ENCODE assay signal across 34 cellular contexts in genomic region chr11:126523441-126523840, GRCh38.
"Had no signal": no experiment of that assay in that cellular context is flagged by ENCODE, and none has a peak within 500 bp of the region (broad histone marks: within the 10 kb centered on the region; RNA-seq: fewer than 3 reads in every experiment).

No MANE protein-coding gene starts in this region.

- H3K4me3 Mint-ChIP-seq: activated B cell treated with CpG ODN at 0.5 μM for 24 hours; activated CD4-positive, alpha-beta memory T cell treated with anti-CD3 and anti-CD28 coated beads, Interleukin-2, amount 10 ng/mL, durations not matched to agents 7 days and 5 days; activated CD8-positive, alpha-beta memory T cell treated with anti-CD3 and anti-CD28 coated beads, Interleukin-2, amount 10 ng/mL, durations not matched to agents 7 days and 5 days; activated naive CD4-positive, alpha-beta T cell treated with anti-CD3 and anti-CD28 coated beads, Interleukin-2, amount 50 U/mL, for 24 hours; activated naive CD8-positive, alpha-beta T cell treated with anti-CD3 and anti-CD28 coated beads, Interleukin-2, amount 10 ng/mL, durations not matched to agents 7 days and 5 days; IgD-negative memory B cell; T-cell; T-helper 17 cell had no signal

- H3K9me3 ChIP-seq: ascending aorta, breast epithelium had no signal

- DNase-seq: activated B cell treated with CpG ODN at 0.5 μM for 24 hours; activated CD4-positive, alpha-beta memory T cell treated with anti-CD3 and anti-CD28 coated beads, Interleukin-2, amount 10 ng/mL, durations not matched to agents 7 days and 5 days; activated CD4-positive, alpha-beta T cell treated with anti-CD3 and anti-CD28 coated beads for 48 hours; activated CD4-positive, CD25-positive, alpha-beta regulatory T cell treated with anti-CD3 and anti-CD28 coated beads, Interleukin-2, amount 50 U/mL, for 72 hours; activated CD8-positive, alpha-beta memory T cell treated with anti-CD3 and anti-CD28 coated beads for 24 hours; activated CD8-positive, alpha-beta memory T cell treated with anti-CD3 and anti-CD28 coated beads, Interleukin-2, amount 10 ng/mL, durations not matched to agents 7 days and 5 days; activated CD8-positive, alpha-beta memory T cell treated with anti-CD3 and anti-CD28 coated beads, Interleukin-2, amount 50 U/mL, for 48 hours; activated gamma-delta T cell; activated naive CD4-positive, alpha-beta T cell treated with Interleukin-2 at 50 U/mL for 16 hours; activated naive CD8-positive, alpha-beta T cell treated with anti-CD3 and anti-CD28 coated beads, Interleukin-2, amount 10 ng/mL, durations not matched to agents 7 days and 5 days; activated T-cell treated with anti-CD3 and anti-CD28 coated beads, Interleukin-2, amount 50 U/mL, for 48 hours; Karpas-422; KBM-7; NCI-H1048; NCI-H1105 treated with DMSO at 0.1 percent for 48 hours; NCI-H1436; NCI-H1930; NCI-H2081 treated with DMSO at 0.1 percent for 48 hours; NCI-H226; NCI-H446 treated with DMSO at 0.1 percent for 48 hours; NCI-H524; PC-9; SIG-M5; T-cell; T-helper 17 cell; T-helper 9 cell had no signal

- ATAC-seq: activated CD8-positive, alpha-beta memory T cell treated with anti-CD3 and anti-CD28 coated beads, Interleukin-2, amount 10 ng/mL, durations not matched to agents 7 days and 5 days; Right ventricle myocardium inferior; SK-N-SH treated with all-trans-retinoic acid at 6 μM for 48 hours; T-cell; T-helper 17 cell had no signal

- H3K4me3 ChIP-seq: ascending aorta, breast epithelium, PC-9 had no signal

- H3K27ac ChIP-seq: ascending aorta, breast epithelium, PC-9, RWPE1, VCaP had no signal

- H2AFZ ChIP-seq: PC-9 had no signal

- H3K27me3 ChIP-seq: ascending aorta, breast epithelium had no signal

- H3K27me3 Mint-ChIP-seq: activated CD4-positive, alpha-beta memory T cell treated with anti-CD3 and anti-CD28 coated beads, Interleukin-2, amount 10 ng/mL, durations not matched to agents 7 days and 5 days; activated CD8-positive, alpha-beta memory T cell treated with anti-CD3 and anti-CD28 coated beads, Interleukin-2, amount 10 ng/mL, durations not matched to agents 7 days and 5 days; activated naive CD8-positive, alpha-beta T cell treated with anti-CD3 and anti-CD28 coated beads, Interleukin-2, amount 10 ng/mL, durations not matched to agents 7 days and 5 days had no signal

- H3K9me3 Mint-ChIP-seq: activated B cell treated with CpG ODN at 0.5 μM for 24 hours; activated CD4-positive, alpha-beta memory T cell treated with anti-CD3 and anti-CD28 coated beads, Interleukin-2, amount 10 ng/mL, durations not matched to agents 7 days and 5 days; activated naive CD4-positive, alpha-beta T cell treated with anti-CD3 and anti-CD28 coated beads, Interleukin-2, amount 50 U/mL, for 24 hours; activated naive CD8-positive, alpha-beta T cell treated with anti-CD3 and anti-CD28 coated beads, Interleukin-2, amount 10 ng/mL, durations not matched to agents 7 days and 5 days; IgD-negative memory B cell; T-cell had no signal

- H3K4me1 Mint-ChIP-seq: activated B cell treated with CpG ODN at 0.5 μM for 24 hours; activated CD4-positive, alpha-beta memory T cell treated with anti-CD3 and anti-CD28 coated beads, Interleukin-2, amount 10 ng/mL, durations not matched to agents 7 days and 5 days; activated CD8-positive, alpha-beta memory T cell treated with anti-CD3 and anti-CD28 coated beads, Interleukin-2, amount 10 ng/mL, durations not matched to agents 7 days and 5 days; activated naive CD4-positive, alpha-beta T cell treated with anti-CD3 and anti-CD28 coated beads, Interleukin-2, amount 50 U/mL, for 24 hours; activated naive CD8-positive, alpha-beta T cell treated with anti-CD3 and anti-CD28 coated beads, Interleukin-2, amount 10 ng/mL, durations not matched to agents 7 days and 5 days; IgD-negative memory B cell; T-cell had no signal

- H3K36me3 ChIP-seq: ascending aorta, breast epithelium had no signal

- H3K27ac Mint-ChIP-seq: activated B cell treated with CpG ODN at 0.5 μM for 24 hours; activated CD4-positive, alpha-beta memory T cell treated with anti-CD3 and anti-CD28 coated beads, Interleukin-2, amount 10 ng/mL, durations not matched to agents 7 days and 5 days; activated CD8-positive, alpha-beta memory T cell treated with anti-CD3 and anti-CD28 coated beads, Interleukin-2, amount 10 ng/mL, durations not matched to agents 7 days and 5 days; activated naive CD4-positive, alpha-beta T cell treated with anti-CD3 and anti-CD28 coated beads, Interleukin-2, amount 50 U/mL, for 24 hours; activated naive CD8-positive, alpha-beta T cell treated with anti-CD3 and anti-CD28 coated beads, Interleukin-2, amount 10 ng/mL, durations not matched to agents 7 days and 5 days; IgD-negative memory B cell; T-cell; T-helper 17 cell had no signal

- H3K36me3 Mint-ChIP-seq: activated CD8-positive, alpha-beta memory T cell treated with anti-CD3 and anti-CD28 coated beads, Interleukin-2, amount 10 ng/mL, durations not matched to agents 7 days and 5 days; activated naive CD4-positive, alpha-beta T cell treated with anti-CD3 and anti-CD28 coated beads, Interleukin-2, amount 50 U/mL, for 24 hours; activated naive CD8-positive, alpha-beta T cell treated with anti-CD3 and anti-CD28 coated beads, Interleukin-2, amount 10 ng/mL, durations not matched to agents 7 days and 5 days; IgD-negative memory B cell; T-cell had no signal

- H3K4me1 ChIP-seq: ascending aorta, breast epithelium had no signal

- H3K4me2 ChIP-seq: PC-9 had no signal
